23 cellular contexts compared by ENCODE assay signal in genomic region chr6:163320804-163321203, GRCh38.
"Had no signal": no experiment of that assay in that cellular context is flagged by ENCODE, and none has a peak within 500 bp of the region (broad histone marks: within the 10 kb centered on the region; RNA-seq: fewer than 3 reads in every experiment).

No MANE protein-coding gene starts in this region.

- H3K4me3 ChIP-seq: breast epithelium, MG63 had no signal

- H3K9me3 ChIP-seq: breast epithelium, MG63 had no signal

- H3K4me1 Mint-ChIP-seq: activated B cell treated with CpG ODN at 0.5 μM for 24 hours; activated CD4-positive, alpha-beta T cell treated with anti-CD3 and anti-CD28 coated beads, Interleukin-2, amount 10 ng/mL, durations not matched to agents 24 days and 14 days; T-cell had no signal

- H3K9me3 Mint-ChIP-seq: activated B cell treated with CpG ODN at 0.5 μM for 24 hours; activated CD4-positive, alpha-beta memory T cell treated with anti-CD3 and anti-CD28 coated beads for 36 hours; activated CD4-positive, alpha-beta T cell treated with anti-CD3 and anti-CD28 coated beads, Interleukin-2, amount 10 ng/mL, durations not matched to agents 24 days and 14 days; activated naive CD4-positive, alpha-beta T cell treated with anti-CD3 and anti-CD28 coated beads for 36 hours; activated T-cell treated with anti-CD3 and anti-CD28 coated beads, Interleukin-2, amount 50 U/mL, for 4 hours; T-cell had no signal

- H3K27ac Mint-ChIP-seq: activated B cell treated with CpG ODN at 0.5 μM for 24 hours; activated CD4-positive, alpha-beta memory T cell treated with anti-CD3 and anti-CD28 coated beads for 36 hours; activated CD4-positive, alpha-beta T cell treated with anti-CD3 and anti-CD28 coated beads, Interleukin-2, amount 10 ng/mL, durations not matched to agents 24 days and 14 days; activated naive CD4-positive, alpha-beta T cell treated with anti-CD3 and anti-CD28 coated beads for 36 hours; activated naive CD8-positive, alpha-beta T cell; T-cell had no signal

- DNase-seq: activated B cell treated with CpG ODN at 0.5 μM for 24 hours; activated CD4-positive, alpha-beta memory T cell treated with anti-CD3 and anti-CD28 coated beads for 36 hours; activated CD4-positive, alpha-beta T cell treated with anti-CD3 and anti-CD28 coated beads for 1 hour; activated CD4-positive, alpha-beta T cell treated with anti-CD3 and anti-CD28 coated beads, Interleukin-2, amount 10 ng/mL, durations not matched to agents 24 days and 14 days; activated CD8-positive, alpha-beta memory T cell treated with anti-CD3 and anti-CD28 coated beads for 24 hours; activated gamma-delta T cell; activated naive CD4-positive, alpha-beta T cell treated with anti-CD3 and anti-CD28 coated beads for 36 hours; activated T-cell treated with anti-CD3 and anti-CD28 coated beads, Interleukin-2, amount 50 U/mL, for 4 hours; anterior cingulate cortex; MG63; NCI-H1048; NCI-H146; NCI-H187 treated with DMSO at 0.1 percent for 48 hours; NCI-H2081 treated with DMSO at 0.1 percent for 48 hours; NCI-H446; NCI-H524; PC-3; SIG-M5; T-cell; T-helper 2 cell; T1000 had no signal

- H3K27ac ChIP-seq: breast epithelium had no signal

- ATAC-seq: activated T-cell treated with anti-CD3 and anti-CD28 coated beads, Interleukin-2, amount 50 U/mL, for 4 hours; PC-3; T-cell had no signal

- H3K36me3 ChIP-seq: breast epithelium, MG63 had no signal

- H3K36me3 Mint-ChIP-seq: activated CD4-positive, alpha-beta memory T cell treated with anti-CD3 and anti-CD28 coated beads for 36 hours; activated naive CD8-positive, alpha-beta T cell; T-cell had no signal

- H3K27me3 ChIP-seq: breast epithelium, MG63 had no signal

- H3K4me3 Mint-ChIP-seq: activated B cell treated with CpG ODN at 0.5 μM for 24 hours; activated CD4-positive, alpha-beta memory T cell treated with anti-CD3 and anti-CD28 coated beads for 36 hours; activated CD4-positive, alpha-beta T cell treated with anti-CD3 and anti-CD28 coated beads, Interleukin-2, amount 10 ng/mL, durations not matched to agents 24 days and 14 days; activated naive CD4-positive, alpha-beta T cell treated with anti-CD3 and anti-CD28 coated beads for 36 hours; activated naive CD8-positive, alpha-beta T cell; activated T-cell treated with anti-CD3 and anti-CD28 coated beads, Interleukin-2, amount 50 U/mL, for 4 hours; T-cell had no signal

- H3K4me1 ChIP-seq: breast epithelium had no signal
